35 cellular contexts compared by ENCODE assay signal in the genomic region with DNA sequence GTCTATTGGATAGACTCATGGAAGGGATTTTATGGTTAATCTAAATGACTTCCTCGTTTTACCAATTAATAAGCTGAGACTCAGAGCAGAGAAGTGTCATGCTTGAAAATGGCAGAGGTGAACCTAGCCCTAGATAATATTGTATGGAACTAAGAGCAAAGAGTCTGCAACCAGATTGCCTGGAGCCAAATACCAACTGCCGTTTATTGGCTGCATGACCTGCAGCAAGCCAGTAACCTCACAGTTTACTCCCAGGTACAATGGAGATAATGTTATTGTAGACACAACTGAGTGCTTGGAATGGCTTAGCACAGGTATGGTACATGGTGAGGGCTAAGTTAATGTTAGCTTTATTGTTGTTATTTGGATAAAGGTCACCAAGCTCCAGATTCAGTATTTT.
A peak's percentile ranks its signal among the peaks of the same experiment; 100 is the strongest.
DNase-seq lines count a peak whose midpoint lies in the region; ATAC-seq, FAIRE-seq and TF ChIP-seq lines count a peak whose summit lies in the region.
"Had no signal": no experiment of that assay in that cellular context is flagged by ENCODE, and none has a peak within 500 bp of the region (broad histone marks: within the 10 kb centered on the region; RNA-seq: fewer than 3 reads in every experiment).

No MANE protein-coding gene starts in this region.

- no peak for FAIRE-seq in HTR-8/SVneo (lab: Jason Lieb, UNC)
- FAIRE-seq: A204.1, A549, D721Med had no signal

- H3K4me3 Mint-ChIP-seq in H9: no peak overlapping the region
- H3K4me3 Mint-ChIP-seq: B cell; CD14-positive monocyte; CD4-positive, alpha-beta memory T cell; CD4-positive, alpha-beta T cell; CD4-positive, CD25-positive, alpha-beta regulatory T cell; CD8-positive, alpha-beta memory T cell; CD8-positive, alpha-beta T cell had no signal

- WGBS in H9 (ENCODE audit: extremely low coverage, insufficient read length, low lambda C conversion rate): no CpG with 5 or more reads among the region's 2 CpGs
- no CpG with 5 or more reads among the region's 2 CpGs for WGBS in trophoblast cell (ENCODE audit: extremely low coverage, insufficient coverage, insufficient read length)

- H3K4me2 ChIP-seq in H9 (ENCODE audit: insufficient read depth, insufficient read length, low read length): no peak overlapping the region
- no peak overlapping the region for H3K4me2 ChIP-seq in trophoblast cell (ENCODE audit: low read length)
- H3K4me2 ChIP-seq: A549; BLaER1; BLaER1 treated with 17β-estradiol and CSF1 and Interleukin-3, amounts not matched to agents 10 nM and 100 nM had no signal

- H3K9ac ChIP-seq in H9 (ENCODE audit: extremely low read depth, insufficient read length, low read length): no peak overlapping the region
- no peak overlapping the region for H3K9ac ChIP-seq in trophoblast cell (ENCODE audit: low read length)
- H3K9ac ChIP-seq: BLaER1; BLaER1 treated with 17β-estradiol and CSF1 and Interleukin-3, amounts not matched to agents 10 nM and 100 nM had no signal

- H3K4ac ChIP-seq in H9 (ENCODE audit: low read depth, low read length): no peak overlapping the region
- no peak overlapping the region for H3K4ac ChIP-seq in trophoblast cell (ENCODE audit: low read depth, low read length)

- no peaks in the 10 kb centered on the region for H4K20me1 ChIP-seq in H9 (ENCODE audit: control insufficient read depth, insufficient read depth, insufficient read length)
- H4K20me1 ChIP-seq: BLaER1; BLaER1 treated with 17β-estradiol and CSF1 and Interleukin-3, amounts not matched to agents 10 nM and 100 nM had no signal

- H2AFZ ChIP-seq in H9 (ENCODE audit: low read length): no peak overlapping the region
- no peak overlapping the region for H2AFZ ChIP-seq in trophoblast cell (ENCODE audit: insufficient read depth, low read length, poor library complexity)

- H4K8ac ChIP-seq in H9 (replicated peaks; ENCODE audit: insufficient read length, low read depth, low read length): no peak overlapping the region
- H4K8ac ChIP-seq in trophoblast cell (ENCODE audit: low read depth, low read length): no peak overlapping the region

- no peak overlapping the region for H2BK12ac ChIP-seq in H9 (ENCODE audit: insufficient read length, low read depth, low read length)
- no peak overlapping the region for H2BK12ac ChIP-seq in trophoblast cell (ENCODE audit: low read length)

- no peak overlapping the region for H2BK20ac ChIP-seq in H9 (ENCODE audit: low read depth, low read length, poor library complexity, severe bottlenecking)

- H2BK120ac ChIP-seq in H9 (ENCODE audit: low read depth, low read length, poor library complexity, severe bottlenecking) (no peak overlapping the region), trophoblast cell (ENCODE audit: insufficient read depth, low read length, poor library complexity) (no peak overlapping the region)

- no peak overlapping the region for H4K91ac ChIP-seq in H9 (ENCODE audit: insufficient read length, low read depth, low read length)
- H4K91ac ChIP-seq in trophoblast cell (ENCODE audit: low read depth, low read length): no peak overlapping the region

- peak overlapping the region; percentile 64 for H3K23ac ChIP-seq in H9 (ENCODE audit: insufficient read length, low read depth, low read length)
- no peak overlapping the region for H3K23ac ChIP-seq in trophoblast cell (ENCODE audit: low read length)

- no peaks in the 10 kb centered on the region for H3K4me1 Mint-ChIP-seq in H9
- H3K4me1 Mint-ChIP-seq: B cell; CD14-positive monocyte; CD4-positive, alpha-beta memory T cell; CD4-positive, CD25-positive, alpha-beta regulatory T cell; CD8-positive, alpha-beta memory T cell had no signal

- no peak overlapping the region for H3K27ac Mint-ChIP-seq in H9
- H3K27ac Mint-ChIP-seq: B cell; CD14-positive monocyte; CD4-positive, alpha-beta memory T cell; CD4-positive, alpha-beta T cell; CD4-positive, CD25-positive, alpha-beta regulatory T cell; CD8-positive, alpha-beta memory T cell; CD8-positive, alpha-beta T cell had no signal

- no peaks in the 10 kb centered on the region for H3K36me3 Mint-ChIP-seq in H9 (ENCODE audit: insufficient read depth in 1 of 3, low read depth in 3 of 3)
- H3K36me3 Mint-ChIP-seq: CD14-positive monocyte; CD4-positive, alpha-beta memory T cell; CD4-positive, CD25-positive, alpha-beta regulatory T cell; CD8-positive, alpha-beta memory T cell; CD8-positive, alpha-beta T cell had no signal

- H3K9me3 ChIP-seq in H9 (ENCODE audit: control insufficient read depth, low read depth, low read length): no peaks in the 10 kb centered on the region
- H3K9me3 ChIP-seq in trophoblast cell (ENCODE audit: insufficient read depth, low read depth, low read length): no peaks in the 10 kb centered on the region
- H3K9me3 ChIP-seq in MG63: no peaks in the 10 kb centered on the region
- H3K9me3 ChIP-seq: A549; BE2C; BLaER1; BLaER1 treated with 17β-estradiol and CSF1 and Interleukin-3, amounts not matched to agents 10 nM and 100 nM; Caco-2 had no signal

- H4K12ac ChIP-seq in trophoblast cell (ENCODE audit: low read depth, low read length): no peak overlapping the region

- H3K4me3 ChIP-seq in trophoblast cell (ENCODE audit: low read depth, low read length) (no peak overlapping the region), MG63 (no peak overlapping the region)
- H3K4me3 ChIP-seq: A549; BLaER1; BLaER1 treated with 17β-estradiol and CSF1 and Interleukin-3, amounts not matched to agents 10 nM and 100 nM had no signal

- H3K9me3 Mint-ChIP-seq in H9: no peaks in the 10 kb centered on the region

- no peak overlapping the region for H2AK5ac ChIP-seq in H9 (ENCODE audit: insufficient read length, low read length)
- no peak overlapping the region for H2AK5ac ChIP-seq in trophoblast cell (ENCODE audit: low read length)

- H4K5ac ChIP-seq in H9 (ENCODE audit: insufficient read length, low read depth, low read length): no peak overlapping the region

- H3T11ph ChIP-seq in H9 (ENCODE audit: low read length): no peak overlapping the region

- no peak for TF ChIP-seq CTCF in H9 (conservative IDR thresholded peaks at IDR 0.05)

- H3K27ac ChIP-seq in H9 (ENCODE audit: insufficient read length, low read depth, low read length) (no peak overlapping the region), trophoblast cell (ENCODE audit: low read depth, low read length) (no peak overlapping the region)
- H3K27ac ChIP-seq: 22Rv1; A549; BLaER1; BLaER1 treated with 17β-estradiol and CSF1 and Interleukin-3, amounts not matched to agents 10 nM and 100 nM; C4-2B had no signal

- ATAC-seq in HG02938 (IDR thresholded peaks at IDR 0.05; ENCODE audit: unreplicated experiment): no peak
- ATAC-seq: A549; CD8-positive, alpha-beta T cell had no signal

- no peaks in the 10 kb centered on the region for H3K79me1 ChIP-seq in H9 (ENCODE audit: insufficient read depth, low read depth, low read length, poor library complexity, severe bottlenecking)
- H3K79me1 ChIP-seq in trophoblast cell (ENCODE audit: low read length): no peaks in the 10 kb centered on the region

- no peak overlapping the region for H2BK15ac ChIP-seq in H9 (ENCODE audit: low read depth, low read length)

- H2BK5ac ChIP-seq in H9 (ENCODE audit: insufficient read length, low read length) (no peak overlapping the region), trophoblast cell (ENCODE audit: low read depth, low read length, poor library complexity) (no peak overlapping the region)

- H3K27me3 Mint-ChIP-seq in H9 (ENCODE audit: low read depth): no peaks in the 10 kb centered on the region
- H3K27me3 Mint-ChIP-seq: B cell; CD4-positive, alpha-beta memory T cell; CD4-positive, alpha-beta T cell; CD4-positive, CD25-positive, alpha-beta regulatory T cell; CD8-positive, alpha-beta memory T cell had no signal

- no peak overlapping the region for H3K14ac ChIP-seq in H9 (ENCODE audit: insufficient read depth, low read length)
- no peak overlapping the region for H3K14ac ChIP-seq in trophoblast cell (ENCODE audit: low read length)

- H3K36me3 ChIP-seq in trophoblast cell (ENCODE audit: control insufficient read depth in 1 of 2, insufficient read depth in 2 of 2, low read length in 2 of 2) (no peaks in the 10 kb centered on the region), MG63 (no peaks in the 10 kb centered on the region)
- H3K36me3 ChIP-seq: BE2C; BLaER1; BLaER1 treated with 17β-estradiol and CSF1 and Interleukin-3, amounts not matched to agents 10 nM and 100 nM had no signal

- DNase-seq in H9: no peak
- peak; percentile 56 for DNase-seq in NCI-H69 (lab: John Stamatoyannopoulos, UW)
- peak; percentile 42 to 64 for DNase-seq in trophoblast cell
- no peak for DNase-seq in MG63
- DNase-seq in HTR-8/SVneo (ENCODE audit: insufficient read length, low spot score): no peak
- DNase-seq: 8988T; ACHN; AML-193; BE2C; C1 segment of cervical spinal cord; Caco-2; Calu3; CD4-positive, alpha-beta memory T cell; CD4-positive, alpha-beta T cell; CD4-positive, CD25-positive, alpha-beta regulatory T cell; CD8-positive, alpha-beta memory T cell; CD8-positive, alpha-beta T cell; COR-L47; DMS 273 treated with DMSO at 0.1 percent for 48 hours; DMS153; DMS53; DMS79; DMS79 treated with DMSO at 0.1 percent for 48 hours; DND-41; EL had no signal

- no peak overlapping the region for H3K18ac ChIP-seq in H9 (ENCODE audit: insufficient read length, low read depth, low read length)
- no peak overlapping the region for H3K18ac ChIP-seq in trophoblast cell (ENCODE audit: low read length)

- no peaks in the 10 kb centered on the region for H3K27me3 ChIP-seq in H9 (ENCODE audit: insufficient read depth, low read length)
- no peaks in the 10 kb centered on the region for H3K27me3 ChIP-seq in trophoblast cell (ENCODE audit: insufficient read depth, low read length)
- no peaks in the 10 kb centered on the region; the same call in 1 of the 2 replicates for H3K27me3 ChIP-seq in MG63
- H3K27me3 ChIP-seq: BLaER1; BLaER1 treated with 17β-estradiol and CSF1 and Interleukin-3, amounts not matched to agents 10 nM and 100 nM had no signal

- H3K79me2 ChIP-seq in H9 (ENCODE audit: insufficient read depth, low read length) (no peaks in the 10 kb centered on the region), trophoblast cell (ENCODE audit: control insufficient read depth, insufficient read depth, low read length, poor library complexity) (no peaks in the 10 kb centered on the region)

- H3K56ac ChIP-seq in H9 (ENCODE audit: insufficient read length, low read depth, low read length): no peak overlapping the region

- H3K23me2 ChIP-seq in H9 (ENCODE audit: insufficient read length, low read depth, low read length, poor library complexity, severe bottlenecking): no peaks in the 10 kb centered on the region

- H3K4me1 ChIP-seq in H9 (ENCODE audit: insufficient read depth, low read length) (no peaks in the 10 kb centered on the region), trophoblast cell (ENCODE audit: control insufficient read depth in 1 of 2, insufficient read depth in 2 of 2, low read length in 2 of 2) (peaks cover 0 to 2% of the 10 kb centered on the region in 2 experiments)
- H3K4me1 ChIP-seq: A549; BLaER1; BLaER1 treated with 17β-estradiol and CSF1 and Interleukin-3, amounts not matched to agents 10 nM and 100 nM; Caco-2 had no signal

Comparison
In these comparisons a context has a peak if more than half of its experiments do, and no peak if none do; other contexts are left out.
1. DNase-seq: peak in NCI-H69 (single experiment) and trophoblast cell (2 of 2); none in H9 (single experiment), MG63 (single experiment) and HTR-8/SVneo (single experiment).